In genomic region chr3:58180940-58181587, GRCh38 we compare ENCODE assay signal across 28 cellular contexts. TPM values are rescaled to one million over a fixed set of nuclear protein-coding genes. Genes with fewer than 3 reads are reported as not detected.
A peak's percentile ranks its signal among the peaks of the same experiment; 100 is the strongest.
DNase-seq lines count a peak whose midpoint lies in the region; ATAC-seq, FAIRE-seq and TF ChIP-seq lines count a peak whose summit lies in the region.
"Had no signal": no experiment of that assay in that cellular context is flagged by ENCODE, and none has a peak within 500 bp of the region (broad histone marks: within the 10 kb centered on the region; RNA-seq: fewer than 3 reads in every experiment).

No MANE protein-coding gene starts in this region.

- intact Hi-C loops in HCT116 (cut with micrococcal nuclease): no loop called here

- H3K9ac ChIP-seq in HCT116 (ENCODE audit: low read length): no peak overlapping the region
- H3K9ac ChIP-seq: BLaER1 treated with 17β-estradiol and CSF1 and Interleukin-3, amounts not matched to agents 10 nM and 100 nM had no signal

- H3K36me3 ChIP-seq in HCT116 (ENCODE audit: control insufficient read depth in 1 of 2, insufficient read depth in 2 of 2, low read length in 2 of 2) (no peaks in the 10 kb centered on the region), neutrophil (no peaks in the 10 kb centered on the region)
- H3K36me3 ChIP-seq: BLaER1 treated with 17β-estradiol and CSF1 and Interleukin-3, amounts not matched to agents 10 nM and 100 nM; esophagus squamous epithelium; heart right ventricle; ovary; transverse colon had no signal

- no peak overlapping the region for H3K27ac ChIP-seq in HCT116 (ENCODE audit: low read depth, low read length)
- H3K27ac ChIP-seq in epithelial cell of prostate: peak overlapping the region; percentile 17
- H3K27ac ChIP-seq in neutrophil: peak overlapping the region; percentile 63
- H3K27ac ChIP-seq: BLaER1 treated with 17β-estradiol and CSF1 and Interleukin-3, amounts not matched to agents 10 nM and 100 nM; esophagus squamous epithelium; heart right ventricle; ovary; skin epidermis; transverse colon had no signal

- DNase-seq in HCT116 (ENCODE audit: low read depth, low spot score) (peak; percentile 45), RCC 7860 (ENCODE audit: low spot score) (peak; percentile 38), epithelial cell of prostate (ENCODE audit: low read depth, low spot score) (peak; percentile 40), midbrain (lab: John Stamatoyannopoulos, UW) (no peak), NCI-H2029 (lab: John Stamatoyannopoulos, UW) (no peak), DMS153 (lab: John Stamatoyannopoulos, UW) (no peak)
- DNase-seq: activated CD4-positive, alpha-beta T cell treated with anti-CD3 and anti-CD28 coated beads, Interleukin-2, amount 50 U/mL, for 48 hours; activated CD8-positive, alpha-beta memory T cell treated with anti-CD3 and anti-CD28 coated beads, Interleukin-2, amount 50 U/mL, for 48 hours; activated naive CD4-positive, alpha-beta T cell treated with anti-CD3 and anti-CD28 coated beads, Interleukin-2, amount 50 U/mL, for 16 hours; amygdala; COR-L47; effector CD8-positive, alpha-beta T cell; esophagus squamous epithelium; foreskin melanocyte; heart right ventricle; Karpas-422; left cardiac atrium; naive thymus-derived CD8-positive, alpha-beta T cell; NCI-H146; ovary; retina; stimulated activated CD4-positive, alpha-beta T cell treated with anti-CD3 and anti-CD28 coated beads, Interleukin-2, amount 100 ng/mL, for 24 hours; transverse colon had no signal

- H3K27me3 ChIP-seq in HCT116 (ENCODE audit: insufficient read depth, low read length) (no peaks in the 10 kb centered on the region), neutrophil (peaks cover 17% of the 10 kb centered on the region)
- H3K27me3 ChIP-seq: esophagus squamous epithelium, ovary, transverse colon had no signal

- H3K79me2 ChIP-seq in HCT116 (ENCODE audit: insufficient read depth, low read length): no peaks in the 10 kb centered on the region

- H3K9me2 ChIP-seq in HCT116 (ENCODE audit: insufficient read depth): no peaks in the 10 kb centered on the region

- H3K4me1 ChIP-seq in HCT116 (ENCODE audit: control insufficient read depth in 1 of 2, insufficient read depth in 2 of 2, low read length in 2 of 2) (peaks cover 13 to 40% of the 10 kb centered on the region in 2 experiments; a peak in 3 of 4 replicates), neutrophil (ENCODE audit: control insufficient read depth in 1 of 2, insufficient read depth in 1 of 2, low read depth in 1 of 2, low read length in 1 of 2) (peaks cover 8 to 9% of the 10 kb centered on the region in 2 experiments)

- TF ChIP-seq RAD21 in HCT116 (IDR thresholded peaks at IDR 0.05; ENCODE audit: low read depth): 0 out of 2 replicates have a peak, but pooled peaks have one; percentile 4

- CTCF ChIA-PET in HCT116 (lab: Charles Lee): interaction anchor here (1.0 to 2.3 kb wide), 3 partner anchors 15 to 219 kb away, joined by 3 to 8 read pairs (median 4); no protein-coding TSS in a partner anchor

- H3K4me2 ChIP-seq in HCT116 (ENCODE audit: low read length): peak overlapping the region; percentile 48

- POLR2A ChIA-PET in HCT116 (lab: Charles Lee): no interaction called here

- H3K9me3 ChIP-seq in HCT116 (ENCODE audit: control insufficient read depth in 1 of 2, insufficient read depth in 1 of 2, low read depth in 1 of 2, low read length in 2 of 2): no peaks in the 10 kb centered on the region
- no peaks in the 10 kb centered on the region for H3K9me3 ChIP-seq in neutrophil
- H3K9me3 ChIP-seq: BLaER1 treated with 17β-estradiol and CSF1 and Interleukin-3, amounts not matched to agents 10 nM and 100 nM; esophagus squamous epithelium; heart right ventricle; ovary; transverse colon had no signal

- no peak for TF ChIP-seq POLR2A in HCT116 (IDR thresholded peaks at IDR 0.05; ENCODE audit: borderline replicate concordance, extremely low read depth, insufficient read depth, insufficient read length)

- H2AFZ ChIP-seq in HCT116 (ENCODE audit: low read depth, low read length, poor library complexity, severe bottlenecking): no peak overlapping the region

- no peak for TF ChIP-seq CTCF in HCT116 (IDR thresholded peaks at IDR 0.05 in 2 of 3, conservative IDR thresholded peaks at IDR 0.05 in 1 of 3; ENCODE audit: borderline replicate concordance in 1 of 3, insufficient read depth in 1 of 3, low read depth in 2 of 3, low read length in 2 of 3)
- TF ChIP-seq CTCF in neutrophil (IDR thresholded peaks at IDR 0.05): no peak

- ATAC-seq in HCT116: no peak
- ATAC-seq: activated CD4-positive, CD25-positive, alpha-beta regulatory T cell treated with anti-CD3 and anti-CD28 coated beads, Interleukin-2, amount 50 U/mL, for 24 hours; heart right ventricle; left cardiac atrium; naive thymus-derived CD8-positive, alpha-beta T cell had no signal

- H4K20me1 ChIP-seq in HCT116 (ENCODE audit: insufficient read depth): no peaks in the 10 kb centered on the region
- H4K20me1 ChIP-seq: BLaER1 treated with 17β-estradiol and CSF1 and Interleukin-3, amounts not matched to agents 10 nM and 100 nM had no signal

- FAIRE-seq in RCC 7860 (lab: Jason Lieb, UNC): no peak

- no TSS peak for BruUV-seq in HCT116 (replicated peaks; lab: Mats Ljungman, UMichigan)

- RAD21 ChIA-PET in HCT116 (lab: Charles Lee; ENCODE audit: low non-redundant PET in 1 of 2, low total read pairs in 2 of 2, uncharacterized antibody in 2 of 2, unreplicated experiment in 2 of 2): no interaction called here

- no peak overlapping the region for H3K4me3 ChIP-seq in HCT116 (replicated peaks in 1 of 2; ENCODE audit: low read depth in 1 of 2, low read length in 2 of 2)
- no peak overlapping the region for H3K4me3 ChIP-seq in neutrophil (ENCODE audit: low read depth in 1 of 2, low read length in 1 of 2)
- H3K4me3 ChIP-seq: BLaER1 treated with 17β-estradiol and CSF1 and Interleukin-3, amounts not matched to agents 10 nM and 100 nM; esophagus squamous epithelium; heart right ventricle; ovary; skin epidermis; transverse colon had no signal

TF ChIP-seq in HCT116, 20 proteins besides CTCF, POLR2A, EP300 and RAD21:
- TF ChIP-seq ZNF274 (IDR thresholded peaks at IDR 0.05; ENCODE audit: low read depth, low read length) (no peak), FOSL1 (IDR thresholded peaks at IDR 0.05; ENCODE audit: low read depth) (peak; percentile 76), SP1 (IDR thresholded peaks at IDR 0.05; ENCODE audit: low read depth) (peak; percentile 54), JUND (IDR thresholded peaks at IDR 0.05) (peak; percentile 72)

RNA-seq across cellular contexts. Expression of gene DNASE1L3, which starts 29.7 kb away (rescaled TPM):
- total RNA-seq in HCT116 (2021; ENCODE audit: unreplicated experiment): not detected
- polyA plus RNA-seq in HCT116 (2012): not detected in 2 replicates
- total RNA-seq: NCI-H460 had no signal
- polyA plus RNA-seq: naive thymus-derived CD8-positive, alpha-beta T cell had no signal

RNA-seq across cellular contexts. Expression of gene ABHD6, which starts 56.5 kb away (rescaled TPM):
- total RNA-seq in HCT116 (2021; ENCODE audit: unreplicated experiment): 12.7 TPM
- polyA plus RNA-seq in HCT116 (2012): 6.3 and 7.8 TPM in 2 replicates

Comparison
In these comparisons a context has a peak if more than half of its experiments do, and no peak if none do; other contexts are left out.
1. DNase-seq: peak in HCT116 (single experiment), RCC 7860 (single experiment) and epithelial cell of prostate (single experiment); none in midbrain (single experiment), NCI-H2029 (single experiment) and DMS153 (single experiment).